8 cellular contexts compared by ENCODE assay signal in the genomic region with DNA sequence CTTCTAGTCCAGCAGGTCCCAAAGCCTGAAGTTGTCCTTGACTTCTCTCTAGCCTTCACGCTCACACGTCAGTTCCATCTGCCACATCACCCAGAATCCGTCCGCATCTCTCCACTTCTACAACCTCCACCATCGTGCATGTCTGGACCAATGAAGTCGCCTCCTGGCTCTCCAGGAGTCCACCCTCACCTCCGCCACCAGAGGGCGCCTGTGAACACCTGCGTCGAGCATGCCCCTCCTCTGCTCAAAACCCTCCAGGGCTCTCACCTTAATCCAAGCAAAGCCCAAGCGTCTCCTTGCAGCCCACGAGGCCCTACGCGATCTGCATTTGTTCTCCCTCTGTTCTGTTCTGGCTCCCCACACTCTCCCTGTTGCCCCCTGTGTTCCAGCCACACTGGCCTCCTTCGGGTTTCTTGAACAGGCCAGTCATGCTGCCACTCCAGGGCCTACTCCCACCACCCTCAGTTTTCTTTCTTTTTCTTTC. TPM values are rescaled to one million over a fixed set of nuclear protein-coding genes. Genes with fewer than 3 reads are reported as not detected.
DNase-seq lines count a peak whose midpoint lies in the region; ATAC-seq, FAIRE-seq and TF ChIP-seq lines count a peak whose summit lies in the region.

No MANE protein-coding gene starts in this region.

- H3K36me3 Mint-ChIP-seq in activated naive CD4-positive, alpha-beta T cell treated with anti-CD3 and anti-CD28 coated beads, Interleukin-2, amount 50 U/mL, for 72 hours: no peaks in the 10 kb centered on the region

- peak; percentile 100 for ATAC-seq in DND-41 (ENCODE audit: insufficient read depth, low read depth)
- peak; percentile 100 for ATAC-seq in activated naive CD4-positive, alpha-beta T cell treated with anti-CD3 and anti-CD28 coated beads, Interleukin-2, amount 50 U/mL, for 72 hours
- peak; percentile 88 for ATAC-seq in left ventricle myocardium superior

- H3K4me2 ChIP-seq in DND-41 (ENCODE audit: insufficient read depth, low read length): 0 out of 2 replicates have a peak overlapping the region, but pooled peaks have one; percentile 32

- DNase-seq in DND-41 (peak; percentile 87), HCEC 1CT (peak; percentile 66), NCI-H1105 treated with DMSO at 0.1 percent for 48 hours (lab: John Stamatoyannopoulos, UW) (peak; percentile 88), SW 1271 (lab: John Stamatoyannopoulos, UW) (peak; percentile 58 to 59), left ventricle myocardium superior (peak; percentile 90), small intestine (peak; percentile 87), occipital lobe (lab: John Stamatoyannopoulos, UW) (no peak)
- peak; percentile 88 to 93 for DNase-seq in activated naive CD4-positive, alpha-beta T cell treated with anti-CD3 and anti-CD28 coated beads, Interleukin-2, amount 50 U/mL, for 72 hours (ENCODE audit: low spot score in 2 of 2)

- no peak for FAIRE-seq in small intestine (lab: Jason Lieb, UNC)

- H3K4me3 ChIP-seq in DND-41 (ENCODE audit: low read depth in 1 of 2, low read length in 2 of 2) (no peak overlapping the region), small intestine (ENCODE audit: low read depth in 1 of 2, low read length in 2 of 2) (no peak overlapping the region)

- H4K20me1 ChIP-seq in DND-41 (ENCODE audit: insufficient read depth, low read length): no peaks in the 10 kb centered on the region

- intact Hi-C loops in left ventricle myocardium superior (cut with micrococcal nuclease): no loop called here

- H3K4me1 ChIP-seq in DND-41 (ENCODE audit: insufficient read depth, low read length) (peaks cover 5% of the 10 kb centered on the region), small intestine (ENCODE audit: control insufficient read depth in 2 of 2, insufficient read depth in 1 of 2, low read depth in 1 of 2, low read length in 1 of 2) (no peaks in the 10 kb centered on the region)

- H2AFZ ChIP-seq in DND-41 (ENCODE audit: low read depth, low read length): peak overlapping the region; percentile 71

- H3K27me3 ChIP-seq in DND-41 (ENCODE audit: insufficient read depth, low read length, poor library complexity): no peaks in the 10 kb centered on the region
- no peaks in the 10 kb centered on the region for H3K27me3 ChIP-seq in small intestine (ENCODE audit: control insufficient read depth in 2 of 2, insufficient read depth in 2 of 2, low read length in 2 of 2)

- H3K9me3 ChIP-seq in DND-41 (ENCODE audit: insufficient read depth, low read length, severe bottlenecking): peaks cover 4% of the 10 kb centered on the region
- no peaks in the 10 kb centered on the region for H3K9me3 ChIP-seq in small intestine (ENCODE audit: control insufficient read depth, low read depth)

- TF ChIP-seq CTCF in DND-41 (IDR thresholded peaks at IDR 0.05; ENCODE audit: borderline replicate concordance, extremely low read depth, low read length, poor library complexity, severe bottlenecking): peak; percentile 99

- no peaks in the 10 kb centered on the region for H3K9me3 Mint-ChIP-seq in activated naive CD4-positive, alpha-beta T cell treated with anti-CD3 and anti-CD28 coated beads, Interleukin-2, amount 50 U/mL, for 72 hours

- H3K79me2 ChIP-seq in DND-41 (ENCODE audit: insufficient read depth, low read length): no peaks in the 10 kb centered on the region

- H3K9ac ChIP-seq in DND-41 (ENCODE audit: low read depth, low read length): no peak overlapping the region

- H3K27ac ChIP-seq in DND-41 (ENCODE audit: low read length) (no peak overlapping the region), small intestine (ENCODE audit: low read depth in 1 of 2, low read length in 1 of 2) (no peak overlapping the region)

- H3K36me3 ChIP-seq in DND-41 (ENCODE audit: insufficient read depth, low read length) (no peaks in the 10 kb centered on the region), small intestine (ENCODE audit: control insufficient read depth in 2 of 2, insufficient read depth in 2 of 2, low read length in 2 of 2) (no peaks in the 10 kb centered on the region)

- H3K27ac Mint-ChIP-seq in activated naive CD4-positive, alpha-beta T cell treated with anti-CD3 and anti-CD28 coated beads, Interleukin-2, amount 50 U/mL, for 72 hours: no peak overlapping the region

- 5 to 17% (median 9%) methylated on average over 15 of the region's 15 CpGs for WGBS in small intestine, 3 donors

RNA-seq across cellular contexts. Expression of a gene that starts 3.7 kb away (rescaled TPM):
- total RNA-seq in activated naive CD4-positive, alpha-beta T cell treated with anti-CD3 and anti-CD28 coated beads, Interleukin-2, amount 50 U/mL, for 72 hours: under 1 TPM; 0.43 to 0.49 TPM
- 9.3 TPM for total RNA-seq in left ventricle myocardium superior
- 1 to 10 TPM in 2 of 3 donors, not detected in 1; 1.4 to 4.7 TPM for polyA plus RNA-seq in small intestine
- 0.47 TPM for total RNA-seq in occipital lobe

RNA-seq across cellular contexts. Expression of a gene that starts 6.4 kb away (rescaled TPM):
- 100 to 1,000 TPM; 115 to 125 TPM for total RNA-seq in activated naive CD4-positive, alpha-beta T cell treated with anti-CD3 and anti-CD28 coated beads, Interleukin-2, amount 50 U/mL, for 72 hours
- total RNA-seq in left ventricle myocardium superior (82.0 TPM), occipital lobe (59.0 TPM)
- 10 to 100 TPM; 75.3 to 82.7 (median 75.4) TPM for polyA plus RNA-seq in small intestine

RNA-seq across cellular contexts. Expression of a gene that starts 15.2 kb away (rescaled TPM):
- 10 to 100 TPM in 1 of 2 donors, 1 to 10 TPM in 1; 5.8 to 12.9 TPM for total RNA-seq in activated naive CD4-positive, alpha-beta T cell treated with anti-CD3 and anti-CD28 coated beads, Interleukin-2, amount 50 U/mL, for 72 hours
- total RNA-seq in left ventricle myocardium superior (82.4 TPM), occipital lobe (9.8 TPM)
- polyA plus RNA-seq in small intestine: 10 to 100 TPM; 41.6 to 93.0 (median 87.0) TPM

RNA-seq across cellular contexts. Expression of a gene that starts 20.8 kb away (rescaled TPM):
- 10 to 100 TPM in 1 of 2 donors, 1 to 10 TPM in 1; 8.4 to 13.7 TPM for total RNA-seq in activated naive CD4-positive, alpha-beta T cell treated with anti-CD3 and anti-CD28 coated beads, Interleukin-2, amount 50 U/mL, for 72 hours
- total RNA-seq in left ventricle myocardium superior (0.12 TPM), occipital lobe (0.94 TPM)
- polyA plus RNA-seq in small intestine: under 1 TPM in 2 of 3 donors, not detected in 1; 0.15 to 0.22 TPM

RNA-seq across cellular contexts. Expression of a gene that starts 34.9 kb away (rescaled TPM):
- total RNA-seq in activated naive CD4-positive, alpha-beta T cell treated with anti-CD3 and anti-CD28 coated beads, Interleukin-2, amount 50 U/mL, for 72 hours: 10 to 100 TPM; 14.3 to 17.1 TPM
- total RNA-seq in left ventricle myocardium superior (28.0 TPM), occipital lobe (1.4 TPM)
- 10 to 100 TPM; 24.0 to 93.7 (median 58.9) TPM for polyA plus RNA-seq in small intestine
